17 cellular contexts compared by ENCODE assay signal in the genomic region with DNA sequence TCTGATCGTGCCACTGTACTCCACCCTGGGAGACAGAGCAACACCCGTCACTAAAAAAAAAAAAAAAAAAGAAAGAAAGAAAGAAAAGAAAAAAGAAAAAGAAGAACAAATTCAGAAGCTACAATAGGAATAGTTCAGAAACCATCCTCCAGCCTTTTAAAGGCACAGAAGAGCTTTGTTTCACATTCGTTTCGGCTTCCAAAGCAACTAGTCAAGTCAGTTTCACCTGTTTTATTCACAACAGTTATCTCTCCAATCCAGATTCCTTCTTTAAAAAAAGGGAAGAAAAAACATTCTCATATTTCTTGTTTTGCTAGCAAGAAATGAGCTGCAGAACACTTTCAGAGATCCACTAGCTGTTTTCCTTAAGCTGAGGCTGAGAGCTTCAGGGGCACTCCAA.
DNase-seq lines count a peak whose midpoint lies in the region; TF ChIP-seq lines count a peak whose summit lies in the region.
"Had no signal": no experiment of that assay in that cellular context is flagged by ENCODE, and none has a peak within 500 bp of the region (broad histone marks: within the 10 kb centered on the region; RNA-seq: fewer than 3 reads in every experiment).

No MANE protein-coding gene starts in this region.

- H3K9me3 Mint-ChIP-seq in neural progenitor cell, result peaks cover 3% of the 10 kb centered on the region
- no peaks in the 10 kb centered on the region for H3K9me3 Mint-ChIP-seq in CD8-positive, alpha-beta memory T cell

- H3K27me3 ChIP-seq in AG04450 (ENCODE audit: control insufficient read depth, insufficient read depth, low read length) (no peaks in the 10 kb centered on the region), dorsolateral prefrontal cortex (no peaks in the 10 kb centered on the region), neural progenitor cell (no peaks in the 10 kb centered on the region), WERI-Rb-1 (ENCODE audit: insufficient read depth, low read depth, severe bottlenecking) (no peaks in the 10 kb centered on the region)
- H3K27me3 ChIP-seq in CD8-positive, alpha-beta memory T cell (ENCODE audit: insufficient read depth, low read length, poor library complexity, severe bottlenecking), result no peaks in the 10 kb centered on the region

- DNase-seq in AG04450 (ENCODE audit: low read depth, low spot score) (no peak), RPMI7951 (ENCODE audit: low read depth) (peak; percentile 22), dorsolateral prefrontal cortex (no peak), neural progenitor cell (ENCODE audit: low spot score) (no peak), cardiac septum (ENCODE audit: low spot score) (no peak), WERI-Rb-1 (no peak), HEK293T (ENCODE audit: extremely low spot score) (no peak)
- no peak for DNase-seq in CD8-positive, alpha-beta memory T cell
- DNase-seq: activated CD4-positive, alpha-beta T cell treated with anti-CD3 and anti-CD28 coated beads for 48 hours; activated T-cell treated with anti-CD3 and anti-CD28 coated beads for 4 hours; central memory CD4-positive, alpha-beta T cell; Kasumi-1; naive thymus-derived CD4-positive, alpha-beta T cell; NCI-H1417 treated with DMSO at 0.1 percent for 48 hours; NCI-H226; SHP77 treated with DMSO at 0.1 percent for 48 hours; T-helper 9 cell had no signal

- peaks cover 2% of the 10 kb centered on the region for H3K27me3 Mint-ChIP-seq in neural progenitor cell (ENCODE audit: insufficient read depth, low read depth)
- no peaks in the 10 kb centered on the region for H3K27me3 Mint-ChIP-seq in CD8-positive, alpha-beta memory T cell
- H3K27me3 Mint-ChIP-seq: naive thymus-derived CD4-positive, alpha-beta T cell had no signal

- H3K4me2 ChIP-seq in neural progenitor cell, result peak overlapping the region; percentile 34

- TF ChIP-seq CTCF in AG04450 (IDR thresholded peaks at IDR 0.05; ENCODE audit: low read depth, low read length) (no peak), dorsolateral prefrontal cortex (IDR thresholded peaks at IDR 0.05 in 54 of 56, conservative IDR thresholded peaks at IDR 0.05 in 2 of 56; ENCODE audit: low read depth in 1 of 56, partially characterized antibody in 56 of 56) (no peak), neural progenitor cell (IDR thresholded peaks at IDR 0.05) (no peak), WERI-Rb-1 (IDR thresholded peaks at IDR 0.05; ENCODE audit: low read depth, low read length) (no peak)

- no peak overlapping the region for H3K4me3 ChIP-seq in AG04450 (ENCODE audit: low read depth, low read length)
- H3K4me3 ChIP-seq in dorsolateral prefrontal cortex, result peak overlapping the region in 20 of 59 donors; percentile 7 to 47 (median 28)
- H3K4me3 ChIP-seq in neural progenitor cell, result no peak overlapping the region
- H3K4me3 ChIP-seq in CD8-positive, alpha-beta memory T cell (ENCODE audit: low read length), result no peak overlapping the region
- H3K4me3 ChIP-seq in WERI-Rb-1 (ENCODE audit: low read depth, low read length), result no peak overlapping the region

- H3K4me1 ChIP-seq in neural progenitor cell, result peaks cover 33% of the 10 kb centered on the region
- no peaks in the 10 kb centered on the region for H3K4me1 ChIP-seq in CD8-positive, alpha-beta memory T cell (ENCODE audit: insufficient read depth, low read length)

- H3K79me2 ChIP-seq in neural progenitor cell (ENCODE audit: low read depth), result no peaks in the 10 kb centered on the region

- no peaks in the 10 kb centered on the region for H3K9me3 ChIP-seq in AG04450 (ENCODE audit: control insufficient read depth, insufficient read depth, low read length)
- no peaks in the 10 kb centered on the region for H3K9me3 ChIP-seq in neural progenitor cell (ENCODE audit: low read depth)
- H3K9me3 ChIP-seq in CD8-positive, alpha-beta memory T cell (ENCODE audit: low read length), result no peaks in the 10 kb centered on the region
- H3K9me3 ChIP-seq in WERI-Rb-1 (ENCODE audit: severe bottlenecking), result no peaks in the 10 kb centered on the region

- peak overlapping the region; percentile 89 for H3K27ac ChIP-seq in AG04450 (ENCODE audit: low read depth, low read length)
- H3K27ac ChIP-seq in dorsolateral prefrontal cortex, result peak overlapping the region in 35 of 59 donors; percentile 2 to 78 (median 61)
- no peak overlapping the region for H3K27ac ChIP-seq in neural progenitor cell
- H3K27ac ChIP-seq in CD8-positive, alpha-beta memory T cell (ENCODE audit: low read depth, low read length), result no peak overlapping the region
- H3K27ac ChIP-seq in WERI-Rb-1, result no peak overlapping the region

- H3K36me3 ChIP-seq in neural progenitor cell (no peaks in the 10 kb centered on the region), WERI-Rb-1 (no peaks in the 10 kb centered on the region)
- H3K36me3 ChIP-seq in CD8-positive, alpha-beta memory T cell (ENCODE audit: insufficient read depth, low read length), result no peaks in the 10 kb centered on the region

- no peak overlapping the region for H3K4me3 Mint-ChIP-seq in neural progenitor cell
- no peak overlapping the region for H3K4me3 Mint-ChIP-seq in CD8-positive, alpha-beta memory T cell
- H3K4me3 Mint-ChIP-seq: naive thymus-derived CD4-positive, alpha-beta T cell had no signal

- peaks cover 10% of the 10 kb centered on the region for H3F3A ChIP-seq in neural progenitor cell (ENCODE audit: low read depth)

- H4K20me1 ChIP-seq in neural progenitor cell (ENCODE audit: low read depth), result no peaks in the 10 kb centered on the region

- POLR2A ChIA-PET in AG04450 (lab: Yijun Ruan, JAX) (interaction anchor here (1.1 kb wide), 1 partner anchor 51 kb away, joined by 3 read pairs; no protein-coding TSS in a partner anchor), HEK293T (lab: Yijun Ruan, JAX) (no interaction called here)
- POLR2A ChIA-PET in CD8-positive, alpha-beta memory T cell (lab: Charles Lee), result no interaction called here

- peak overlapping the region; percentile 62 for H3K27ac Mint-ChIP-seq in neural progenitor cell
- H3K27ac Mint-ChIP-seq in CD8-positive, alpha-beta memory T cell, result peak overlapping the region in 2 of 8 donors; percentile 67 to 68

- intact Hi-C loops in dorsolateral prefrontal cortex (cut with DNase I), result loop anchor here in 1 of 2 donors (10.0 kb wide), 1 partner anchor 243 kb away; no protein-coding TSS in a partner anchor
- intact Hi-C loops in cardiac septum (cut with DNase I), result no loop called here

- peaks cover 38% of the 10 kb centered on the region for H3K4me1 Mint-ChIP-seq in neural progenitor cell
- H3K4me1 Mint-ChIP-seq in CD8-positive, alpha-beta memory T cell, result no peaks in the 10 kb centered on the region

- no peaks in the 10 kb centered on the region for H3K36me3 Mint-ChIP-seq in neural progenitor cell
- H3K36me3 Mint-ChIP-seq in CD8-positive, alpha-beta memory T cell, result peaks cover 0 to 5% (median 2%) of the 10 kb centered on the region in 3 donors

- CTCF ChIA-PET in AG04450 (lab: Charles Lee) (interaction anchor here (0.6 to 1.6 kb wide), 4 partner anchors 8 to 243 kb away, joined by 4 to 10 read pairs (median 6); no protein-coding TSS in a partner anchor), HEK293T (lab: Yijun Ruan, JAX) (interaction anchor here (0.8 kb wide), 1 partner anchor 11 kb away, joined by 3 read pairs; no protein-coding TSS in a partner anchor)
- CTCF ChIA-PET in CD8-positive, alpha-beta memory T cell (lab: Charles Lee), result interaction anchor here (1.1 kb wide), 1 partner anchor 12 kb away, joined by 4 read pairs; no protein-coding TSS in a partner anchor

- H3K9ac ChIP-seq in neural progenitor cell, result no peak overlapping the region

- H2AFZ ChIP-seq in neural progenitor cell (replicated peaks), result peak overlapping the region; percentile 92

TF ChIP-seq in HEK293T, 16 proteins besides CTCF, POLR2A, EP300 and RAD21:
- TF ChIP-seq NFRKB (IDR thresholded peaks at IDR 0.05) (no peak), BHLHE40 (IDR thresholded peaks at IDR 0.05; ENCODE audit: borderline replicate concordance) (no peak), L3MBTL2 (conservative IDR thresholded peaks at IDR 0.05) (no peak), ZNF384 (IDR thresholded peaks at IDR 0.05) (no peak), FOXM1 (IDR thresholded peaks at IDR 0.05; ENCODE audit: borderline replicate concordance) (no peak), LEF1 (IDR thresholded peaks at IDR 0.05; ENCODE audit: borderline replicate concordance) (no peak), CTBP1 (IDR thresholded peaks at IDR 0.05; ENCODE audit: borderline replicate concordance) (no peak), SP1 (IDR thresholded peaks at IDR 0.05) (no peak), PKNOX1 (IDR thresholded peaks at IDR 0.05) (no peak), FOXK2 (IDR thresholded peaks at IDR 0.05) (no peak)

Comparison
In these comparisons a context has a peak if more than half of its experiments do, and no peak if none do; other contexts are left out.
1. H3K27ac ChIP-seq: peak in AG04450 (single experiment) and dorsolateral prefrontal cortex (35 of 59); none in neural progenitor cell (single experiment), CD8-positive, alpha-beta memory T cell (single experiment) and WERI-Rb-1 (single experiment).